ENCODE assay signal across 23 cellular contexts in genomic region chr15:39497016-39497758, GRCh38.
A peak's percentile ranks its signal among the peaks of the same experiment; 100 is the strongest.
DNase-seq lines count a peak whose midpoint lies in the region; ATAC-seq and TF ChIP-seq lines count a peak whose summit lies in the region.
"Had no signal": no experiment of that assay in that cellular context is flagged by ENCODE, and none has a peak within 500 bp of the region (broad histone marks: within the 10 kb centered on the region; RNA-seq: fewer than 3 reads in every experiment).

No MANE protein-coding gene starts in this region.

- H3K9me3 Mint-ChIP-seq in activated T-cell treated with anti-CD3 and anti-CD28 coated beads, Interleukin-2, amount 50 U/mL, for 4 hours = no peaks in the 10 kb centered on the region
- H3K9me3 Mint-ChIP-seq: activated naive CD4-positive, alpha-beta T cell treated with anti-CD3 and anti-CD28 coated beads for 36 hours; activated T-helper 1 cell treated with anti-CD3 and anti-CD28 coated beads, Interleukin-12 subunit alpha, Interleukin-12 subunit beta, Interleukin-2, Interleukin-4 antibody, amounts not matched to agents 30 ng/mL and 10 ng/mL and 1 ng/mL, durations not matched to agents 14 hours and 24 hours and 36 hours; CD8-positive, alpha-beta T cell had no signal

- peaks cover 24% of the 10 kb centered on the region for H3K4me1 ChIP-seq in IMR-90 (ENCODE audit: control insufficient read depth, insufficient read depth, low read length)
- peaks cover 0 to 4% of the 10 kb centered on the region in 2 donors for H3K4me1 ChIP-seq in neuronal stem cell (ENCODE audit: control insufficient read depth in 2 of 2, insufficient read depth in 1 of 2, low read depth in 1 of 2, low read length in 2 of 2)
- H3K4me1 ChIP-seq in PC-3 (ENCODE audit: insufficient read depth, low read length) = peaks cover 13% of the 10 kb centered on the region
- H3K4me1 ChIP-seq: BE2C, upper lobe of left lung had no signal

- H3K9me1 ChIP-seq in IMR-90 (ENCODE audit: insufficient read depth, low read length) = peaks cover 6% of the 10 kb centered on the region; the same call in 1 of the 2 replicates

- H3K27ac ChIP-seq in IMR-90 (ENCODE audit: insufficient read depth, low read length) = no peak overlapping the region
- no peak overlapping the region for H3K27ac ChIP-seq in neuronal stem cell (replicated peaks; ENCODE audit: low read length)
- H3K27ac ChIP-seq in PC-3 (ENCODE audit: low read length) = no peak overlapping the region
- H3K27ac ChIP-seq: neutrophil, upper lobe of left lung had no signal

- no peak overlapping the region for H3K4me3 Mint-ChIP-seq in activated T-cell treated with anti-CD3 and anti-CD28 coated beads, Interleukin-2, amount 50 U/mL, for 4 hours
- H3K4me3 Mint-ChIP-seq: activated naive CD4-positive, alpha-beta T cell treated with anti-CD3 and anti-CD28 coated beads for 36 hours; activated T-helper 1 cell treated with anti-CD3 and anti-CD28 coated beads, Interleukin-12 subunit alpha, Interleukin-12 subunit beta, Interleukin-2, Interleukin-4 antibody, amounts not matched to agents 30 ng/mL and 10 ng/mL and 1 ng/mL, durations not matched to agents 14 hours and 24 hours and 36 hours; CD8-positive, alpha-beta T cell; T-helper 17 cell had no signal

- BruUV-seq in IMR-90 (replicated peaks; lab: Mats Ljungman, UMichigan) (no TSS peak), PC-3 (replicated peaks; lab: Mats Ljungman, UMichigan) (no TSS peak)

- no peak overlapping the region for H2AFZ ChIP-seq in IMR-90 (replicated peaks; ENCODE audit: low read length, poor library complexity)
- H2AFZ ChIP-seq in neuronal stem cell (ENCODE audit: low read length) = no peak overlapping the region
- no peak overlapping the region for H2AFZ ChIP-seq in PC-3 (ENCODE audit: low read length)

- dilution Hi-C loops in IMR-90 (cut with HindIII; ENCODE audit: low sequenced_read_pairs, unreplicated experiment) = no loop called here

- TF ChIP-seq CTCF in IMR-90 (conservative IDR thresholded peaks at IDR 0.05; ENCODE audit: low read depth, low read length) (no peak), PC-3 (conservative IDR thresholded peaks at IDR 0.05; ENCODE audit: low read depth, low read length) (no peak)

- H3K27me3 ChIP-seq in IMR-90 (ENCODE audit: control insufficient read depth, insufficient read depth, low read length) = no peaks in the 10 kb centered on the region
- peaks cover 0 to 4% (median 0%) of the 10 kb centered on the region in 3 experiments for H3K27me3 ChIP-seq in neuronal stem cell (ENCODE audit: control insufficient read depth in 3 of 3, insufficient read depth in 3 of 3, low read depth in 1 of 3, low read length in 3 of 3)
- H3K27me3 ChIP-seq in PC-3 (ENCODE audit: low read length) = no peaks in the 10 kb centered on the region
- H3K27me3 ChIP-seq: esophagus squamous epithelium, upper lobe of left lung had no signal

- no peaks in the 10 kb centered on the region for H3K79me2 ChIP-seq in PC-3 (ENCODE audit: low read length)

- POLR2A ChIA-PET in IMR-90 (lab: Charles Lee; ENCODE audit: unreplicated experiment) (no interaction called here), PC-3 (lab: Charles Lee; ENCODE audit: unreplicated experiment) (no interaction called here)

- peak overlapping the region; percentile 18 for H2BK12ac ChIP-seq in neuronal stem cell (ENCODE audit: low read length)

- H3F3A ChIP-seq in PC-3 (ENCODE audit: low read length, unreplicated experiment) = no peaks in the 10 kb centered on the region

- intact Hi-C loops in IMR-90 (cut with micrococcal nuclease) (no loop called here), PC-3 (cut with micrococcal nuclease) (no loop called here)

- no peaks in the 10 kb centered on the region for H3K36me3 ChIP-seq in IMR-90 (ENCODE audit: control insufficient read depth, insufficient read depth, low read length)
- no peaks in the 10 kb centered on the region for H3K36me3 ChIP-seq in neuronal stem cell (replicated peaks in 1 of 2; ENCODE audit: control insufficient read depth in 2 of 2, insufficient read depth in 2 of 2, low read length in 2 of 2)
- H3K36me3 ChIP-seq in PC-3 (ENCODE audit: low read depth, low read length) = no peaks in the 10 kb centered on the region
- H3K36me3 ChIP-seq: BE2C, esophagus squamous epithelium, neutrophil, upper lobe of left lung had no signal

- H3K9ac ChIP-seq in IMR-90 (ENCODE audit: low read depth, low read length) (no peak overlapping the region), neuronal stem cell (ENCODE audit: low read depth, low read length, poor library complexity) (no peak overlapping the region), PC-3 (ENCODE audit: low read length) (no peak overlapping the region)

- in situ Hi-C loops in G401 (cut with HindIII; ENCODE audit: low sequenced_read_pairs) (no loop called here), IMR-90 (cut with MboI; ENCODE audit: low sequenced_read_pairs) (no loop called here)

- H3K9me2 ChIP-seq in PC-3 (replicated peaks; ENCODE audit: low read length) = no peaks in the 10 kb centered on the region

- H3K79me1 ChIP-seq in IMR-90 (ENCODE audit: low read depth in 1 of 2, low read length in 2 of 2) = no peaks in the 10 kb centered on the region
- H3K79me1 ChIP-seq in neuronal stem cell (ENCODE audit: low read depth, low read length) = no peaks in the 10 kb centered on the region

- H2BK5ac ChIP-seq in IMR-90 (ENCODE audit: low read depth, low read length, poor library complexity, severe bottlenecking) (no peak overlapping the region), neuronal stem cell (ENCODE audit: low read length) (no peak overlapping the region)

- H2AK5ac ChIP-seq in IMR-90 (ENCODE audit: low read depth, low read length) (peak overlapping the region; percentile 50; the same call in 1 of the 2 replicates), neuronal stem cell (ENCODE audit: low read depth, low read length) (no peak overlapping the region)

- H3K9me3 ChIP-seq in IMR-90 (ENCODE audit: control insufficient read depth, insufficient read depth, low read length) (no peaks in the 10 kb centered on the region), neuronal stem cell (replicated peaks in 1 of 2; ENCODE audit: control insufficient read depth in 2 of 2, insufficient read depth in 1 of 2, low read depth in 1 of 2, low read length in 2 of 2) (peaks cover 0 to 3% of the 10 kb centered on the region in 2 donors), PC-3 (ENCODE audit: low read length) (no peaks in the 10 kb centered on the region)
- H3K9me3 ChIP-seq: BE2C, esophagus squamous epithelium, neutrophil, upper lobe of left lung had no signal

- no peak overlapping the region for H3K4me3 ChIP-seq in IMR-90 (ENCODE audit: insufficient read depth, low read depth, low read length)
- H3K4me3 ChIP-seq in neuronal stem cell (ENCODE audit: low read length in 2 of 2) = no peak overlapping the region
- H3K4me3 ChIP-seq in PC-3 (ENCODE audit: low read length) = no peak overlapping the region
- H3K4me3 ChIP-seq: esophagus squamous epithelium, upper lobe of left lung had no signal

- no peak for ATAC-seq in IMR-90 (ENCODE audit: low read depth)
- ATAC-seq in activated T-cell treated with anti-CD3 and anti-CD28 coated beads, Interleukin-2, amount 50 U/mL, for 4 hours = no peak
- ATAC-seq in PC-3 = no peak
- no peak for ATAC-seq in HG02763 (IDR thresholded peaks at IDR 0.05; ENCODE audit: unreplicated experiment)
- ATAC-seq: CD8-positive, alpha-beta T cell; T-helper 17 cell had no signal

- peak overlapping the region; percentile 10; the same call in 1 of the 2 replicates for H3K18ac ChIP-seq in IMR-90 (ENCODE audit: low read depth, low read length)
- peak overlapping the region; percentile 68 for H3K18ac ChIP-seq in neuronal stem cell (ENCODE audit: low read length)

- no peak for TF ChIP-seq RAD21 in IMR-90 (IDR thresholded peaks at IDR 0.05; ENCODE audit: low read length)

- no peak overlapping the region for H2AK9ac ChIP-seq in IMR-90 (replicated peaks; ENCODE audit: low read depth, low read length, poor library complexity)

- H4K20me1 ChIP-seq in IMR-90 (ENCODE audit: insufficient read depth, low read length) (no peaks in the 10 kb centered on the region), PC-3 (ENCODE audit: low read length) (no peaks in the 10 kb centered on the region)

- H4K5ac ChIP-seq in IMR-90 (ENCODE audit: low read depth, low read length) = peak overlapping the region; percentile 0; the same call in 1 of the 2 replicates

- peaks cover 4% of the 10 kb centered on the region for H3K4me1 Mint-ChIP-seq in activated T-cell treated with anti-CD3 and anti-CD28 coated beads, Interleukin-2, amount 50 U/mL, for 4 hours (ENCODE audit: low read depth)

- H4K91ac ChIP-seq in IMR-90 (ENCODE audit: insufficient read depth, low read depth, low read length) (peak overlapping the region; percentile 47; the same call in 1 of the 2 replicates), neuronal stem cell (ENCODE audit: low read depth, low read length, poor library complexity) (no peak overlapping the region)

- no peak overlapping the region for H3K4me2 ChIP-seq in IMR-90 (ENCODE audit: low read depth, low read length)
- no peak overlapping the region for H3K4me2 ChIP-seq in neuronal stem cell (ENCODE audit: insufficient read depth, low read length, poor library complexity, severe bottlenecking)
- H3K4me2 ChIP-seq in PC-3 (ENCODE audit: low read length) = no peak overlapping the region

- peaks cover 17% of the 10 kb centered on the region for H3K27me3 Mint-ChIP-seq in activated T-cell treated with anti-CD3 and anti-CD28 coated beads, Interleukin-2, amount 50 U/mL, for 4 hours (ENCODE audit: low read depth)

- 75% methylated on average over 2 of the region's 6 CpGs; no CpG with 5 or more reads in 1 of the 2 experiments for WGBS in IMR-90 (ENCODE audit: extremely low coverage in 2 of 2, insufficient read length in 1 of 2), 2 experiments
- WGBS in neuronal stem cell (ENCODE audit: extremely low coverage in 2 of 2, insufficient read length in 2 of 2, insufficient replicate concordance in 1 of 2), 2 donors = no CpG with 5 or more reads among the region's 6 CpGs

- CTCF ChIA-PET in IMR-90 (lab: Yijun Ruan, JAX) = interaction anchor here (0.8 kb wide), 1 partner anchor 48 kb away, joined by 3 read pairs; no protein-coding TSS in a partner anchor
- CTCF ChIA-PET in PC-3 (lab: Charles Lee) = interaction anchor here (0.6 kb wide), 1 partner anchor 338 kb away, joined by 6 read pairs; no protein-coding TSS in a partner anchor

- no peaks in the 10 kb centered on the region for H3K36me3 Mint-ChIP-seq in activated T-cell treated with anti-CD3 and anti-CD28 coated beads, Interleukin-2, amount 50 U/mL, for 4 hours (ENCODE audit: insufficient read depth)
- H3K36me3 Mint-ChIP-seq: CD8-positive, alpha-beta T cell had no signal

- TF ChIP-seq POLR2A in IMR-90 (IDR thresholded peaks at IDR 0.05; ENCODE audit: low read depth, low read length) = no peak

- H4K8ac ChIP-seq in IMR-90 (ENCODE audit: low read depth in 2 of 2, low read length in 2 of 2) (no peak overlapping the region; a peak in 1 of 4 replicates), neuronal stem cell (ENCODE audit: low read depth, low read length) (no peak overlapping the region)

- H3K4ac ChIP-seq in IMR-90 (ENCODE audit: low read depth, low read length) (no peak overlapping the region), neuronal stem cell (ENCODE audit: low read length) (no peak overlapping the region)

- H3K23ac ChIP-seq in IMR-90 (ENCODE audit: low read depth, low read length) (no peak overlapping the region), neuronal stem cell (ENCODE audit: low read depth, low read length, poor library complexity) (no peak overlapping the region)

- H2BK20ac ChIP-seq in IMR-90 (ENCODE audit: low read depth, low read length) = peak overlapping the region; percentile 65; the same call in 1 of the 2 replicates

- H2BK120ac ChIP-seq in IMR-90 (ENCODE audit: low read depth, low read length) (no peak overlapping the region), neuronal stem cell (ENCODE audit: low read depth, low read length) (no peak overlapping the region)

- H3K56ac ChIP-seq in IMR-90 (ENCODE audit: extremely low read depth, insufficient read depth, low read length) = no peak overlapping the region

- peak; percentile 23 for DNase-seq in G401 (ENCODE audit: low spot score)
- DNase-seq in IMR-90 = no peak
- peak; percentile 20 for DNase-seq in cerebellar cortex (ENCODE audit: low spot score)
- no peak for DNase-seq in neuronal stem cell (ENCODE audit: low spot score)
- no peak for DNase-seq in activated T-cell treated with anti-CD3 and anti-CD28 coated beads, Interleukin-2, amount 50 U/mL, for 4 hours
- DNase-seq in NCI-H446 (lab: John Stamatoyannopoulos, UW) = no peak
- DNase-seq in PC-3 = no peak
- DNase-seq: activated CD4-positive, alpha-beta T cell treated with anti-CD3 and anti-CD28 coated beads, Interleukin-2, amount 50 U/mL, for 48 hours; activated naive CD4-positive, alpha-beta T cell treated with anti-CD3 and anti-CD28 coated beads for 36 hours; BE2C; CD8-positive, alpha-beta T cell; esophagus squamous epithelium; foreskin melanocyte; HCEC 1CT; NCI-H1694 treated with DMSO at 0.1 percent for 48 hours; NCI-H2171; NCI-H524; stimulated activated CD4-positive, alpha-beta T cell treated with anti-CD3 and anti-CD28 coated beads, Interleukin-4, amount 100 ng/mL, for 4 hours; T-helper 17 cell had no signal

- 0 out of 3 replicates have a peak overlapping the region, but pooled peaks have one; percentile 15 for H2BK15ac ChIP-seq in IMR-90 (ENCODE audit: low read depth, low read length)
- H2BK15ac ChIP-seq in neuronal stem cell (ENCODE audit: low read length) = peak overlapping the region; percentile 44

- H3K14ac ChIP-seq in IMR-90 (replicated peaks; ENCODE audit: low read depth, low read length) = 0 out of 2 replicates have a peak overlapping the region, but pooled peaks have one; percentile 11
- H3K14ac ChIP-seq in neuronal stem cell (ENCODE audit: low read length) = peak overlapping the region; percentile 49

Comparison
In these comparisons a context has a peak if more than half of its experiments do, and no peak if none do; other contexts are left out.
1. DNase-seq: peak in G401 (single experiment) and cerebellar cortex (single experiment); none in IMR-90 (single experiment), neuronal stem cell (single experiment), activated T-cell treated with anti-CD3 and anti-CD28 coated beads, Interleukin-2, amount 50 U/mL, for 4 hours (single experiment), NCI-H446 (0 of 2) and PC-3 (single experiment).